In the genomic region with DNA sequence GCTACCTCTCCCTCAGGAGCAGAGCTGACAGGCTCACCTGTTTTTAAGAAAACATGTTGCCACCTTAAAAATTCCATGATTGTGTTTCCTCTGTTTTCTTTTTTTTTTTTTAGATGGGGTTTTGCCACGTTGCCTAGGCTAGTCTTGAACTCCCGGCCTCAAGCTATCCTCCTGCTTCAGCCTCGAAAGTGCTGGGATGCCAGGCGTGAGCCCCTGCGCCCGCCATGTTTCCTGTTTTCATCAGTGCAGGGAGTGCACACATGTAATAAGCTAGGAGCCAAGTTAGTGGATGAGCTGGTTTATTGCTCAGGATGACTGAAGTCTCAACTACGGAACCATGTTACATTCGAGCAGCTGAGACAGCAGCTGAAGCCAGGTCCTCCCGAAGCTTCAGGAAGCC, we compare ENCODE assay signal across 25 cellular contexts. TPM values are rescaled to one million over a fixed set of nuclear protein-coding genes. Genes with fewer than 3 reads are reported as not detected.
DNase-seq lines count a peak whose midpoint lies in the region; ATAC-seq and TF ChIP-seq lines count a peak whose summit lies in the region.
"Had no signal": no experiment of that assay in that cellular context is flagged by ENCODE, and none has a peak within 500 bp of the region (broad histone marks: within the 10 kb centered on the region; RNA-seq: fewer than 3 reads in every experiment).

No MANE protein-coding gene starts in this region.

- POLR2A ChIA-PET in CD8-positive, alpha-beta T cell (lab: Charles Lee) = interaction anchor here (1.1 to 1.2 kb wide), 2 partner anchors 14 to 201 kb away, joined by 3 to 6 read pairs; a partner anchor contains a TSS

- no peak for TF ChIP-seq POLR2A in sigmoid colon (IDR thresholded peaks at IDR 0.05)

- H4K91ac ChIP-seq in trophoblast cell (ENCODE audit: low read depth, low read length) = no peak overlapping the region

- H3K18ac ChIP-seq in trophoblast cell (ENCODE audit: low read length) = no peak overlapping the region

- H3K23ac ChIP-seq in trophoblast cell (ENCODE audit: low read length) = no peak overlapping the region

- no peak overlapping the region for H2BK12ac ChIP-seq in trophoblast cell (ENCODE audit: low read length)

- TF ChIP-seq EP300 in sigmoid colon (IDR thresholded peaks at IDR 0.05) = no peak

- peaks cover 13% of the 10 kb centered on the region for H3K27me3 Mint-ChIP-seq in glutamatergic neuron (ENCODE audit: unreplicated experiment)
- no peaks in the 10 kb centered on the region for H3K27me3 Mint-ChIP-seq in CD8-positive, alpha-beta T cell (ENCODE audit: low read depth)
- H3K27me3 Mint-ChIP-seq: activated T-cell treated with anti-CD3 and anti-CD28 coated beads, Interleukin-2, amount 50 U/mL, for 24 hours had no signal

- no peak overlapping the region for H4K12ac ChIP-seq in trophoblast cell (ENCODE audit: low read depth, low read length)

- 83 to 84% methylated on average over 9 of the region's 9 CpGs for WGBS in sigmoid colon, 2 donors
- no CpG with 5 or more reads among the region's 9 CpGs for WGBS in trophoblast cell (ENCODE audit: extremely low coverage, insufficient coverage, insufficient read length)

- intact Hi-C loops in Right ventricle myocardium superior (cut with DNase I) = loop anchor here (2.0 to 10.0 kb wide), 3 partner anchors 79 to 259 kb away; a partner anchor contains a TSS
- intact Hi-C loops in cardiac septum (cut with DNase I) = loop anchor here (1.0 to 5.0 kb wide), 2 partner anchors 82 to 186 kb away; no protein-coding TSS in a partner anchor
- intact Hi-C loops in sigmoid colon (cut with DNase I) = loop anchor here (1.0 to 10.0 kb wide), 3 partner anchors 52 to 259 kb away; no protein-coding TSS in a partner anchor
- intact Hi-C loops in CD8-positive, alpha-beta T cell (cut with DNase I, micrococcal nuclease) = loop anchor here in 1 of 2 experiments (1.0 kb wide), 2 partner anchors 186 to 201 kb away; no protein-coding TSS in a partner anchor

- H2BK5ac ChIP-seq in trophoblast cell (ENCODE audit: low read depth, low read length, poor library complexity) = no peak overlapping the region

- H3K9me3 ChIP-seq in sigmoid colon = no peaks in the 10 kb centered on the region
- H3K9me3 ChIP-seq in trophoblast cell (ENCODE audit: insufficient read depth, low read depth, low read length) = no peaks in the 10 kb centered on the region
- H3K9me3 ChIP-seq in CD8-positive, alpha-beta T cell (ENCODE audit: low read length) = no peaks in the 10 kb centered on the region
- H3K9me3 ChIP-seq: adrenal gland had no signal

- peaks cover 0 to 28% (median 22%) of the 10 kb centered on the region in 4 donors for H3K4me1 ChIP-seq in sigmoid colon
- H3K4me1 ChIP-seq in trophoblast cell (ENCODE audit: control insufficient read depth in 1 of 2, insufficient read depth in 2 of 2, low read length in 2 of 2) = no peaks in the 10 kb centered on the region
- H3K4me1 ChIP-seq in CD8-positive, alpha-beta T cell (ENCODE audit: insufficient read depth, low read length) = no peaks in the 10 kb centered on the region

- peak; percentile 10 for DNase-seq in Right ventricle myocardium superior
- no peak for DNase-seq in cardiac septum (ENCODE audit: low spot score)
- DNase-seq in glutamatergic neuron = no peak
- no peak for DNase-seq in sigmoid colon
- no peak for DNase-seq in trophoblast cell
- DNase-seq in amygdala (lab: John Stamatoyannopoulos, UW) = no peak
- no peak for DNase-seq in CD8-positive, alpha-beta T cell
- no peak for DNase-seq in mesenteric fat pad (ENCODE audit: low spot score)
- DNase-seq: activated CD8-positive, alpha-beta memory T cell treated with anti-CD3 and anti-CD28 coated beads for 24 hours; activated naive CD4-positive, alpha-beta T cell; activated T-cell treated with anti-CD3 and anti-CD28 coated beads, Interleukin-2, amount 50 U/mL, for 24 hours; adrenal gland; AML-193; DMS53; GF-D8; Karpas-422; mammary epithelial cell; MV-4-11; NCI-H1694 treated with DMSO at 0.1 percent for 48 hours; NCI-H774; occipital lobe; SHP77 had no signal

- no peak for ATAC-seq in Right ventricle myocardium superior (ENCODE audit: poor library complexity)
- no peak for ATAC-seq in CD8-positive, alpha-beta T cell
- ATAC-seq: esophagus mucosa had no signal

- H3K79me2 ChIP-seq in trophoblast cell (ENCODE audit: control insufficient read depth, insufficient read depth, low read length, poor library complexity) = no peaks in the 10 kb centered on the region

- no peak overlapping the region for H3K14ac ChIP-seq in trophoblast cell (ENCODE audit: low read length)

- H3K9me3 Mint-ChIP-seq in glutamatergic neuron (ENCODE audit: unreplicated experiment) = peaks cover 28% of the 10 kb centered on the region
- H3K9me3 Mint-ChIP-seq in CD8-positive, alpha-beta T cell = no peaks in the 10 kb centered on the region
- H3K9me3 Mint-ChIP-seq: activated T-cell treated with anti-CD3 and anti-CD28 coated beads, Interleukin-2, amount 50 U/mL, for 24 hours had no signal

- no peak overlapping the region for H3K4ac ChIP-seq in trophoblast cell (ENCODE audit: low read depth, low read length)

- no peaks in the 10 kb centered on the region for H3K79me1 ChIP-seq in trophoblast cell (ENCODE audit: low read length)

- H3K27me3 ChIP-seq in sigmoid colon = no peaks in the 10 kb centered on the region
- no peaks in the 10 kb centered on the region for H3K27me3 ChIP-seq in trophoblast cell (ENCODE audit: insufficient read depth, low read length)
- H3K27me3 ChIP-seq in CD8-positive, alpha-beta T cell (ENCODE audit: insufficient read depth, low read length) = no peaks in the 10 kb centered on the region
- H3K27me3 ChIP-seq: adrenal gland, cardiac muscle cell had no signal

- H3K36me3 Mint-ChIP-seq in glutamatergic neuron (ENCODE audit: unreplicated experiment) = no peaks in the 10 kb centered on the region
- H3K36me3 Mint-ChIP-seq in CD8-positive, alpha-beta T cell = peaks cover 26% of the 10 kb centered on the region

- H3K4me3 ChIP-seq in sigmoid colon (no peak overlapping the region), trophoblast cell (ENCODE audit: low read depth, low read length) (no peak overlapping the region)
- no peak overlapping the region for H3K4me3 ChIP-seq in CD8-positive, alpha-beta T cell (ENCODE audit: low read depth, low read length)
- H3K4me3 ChIP-seq: adrenal gland, cardiac muscle cell had no signal

- H3K27ac ChIP-seq in sigmoid colon = peak overlapping the region; percentile 67 to 78 (median 75)
- no peak overlapping the region for H3K27ac ChIP-seq in trophoblast cell (ENCODE audit: low read depth, low read length)
- H3K27ac ChIP-seq in CD8-positive, alpha-beta T cell (ENCODE audit: low read depth, low read length) = no peak overlapping the region
- H3K27ac ChIP-seq: 22Rv1, adrenal gland, cardiac muscle cell had no signal

- TF ChIP-seq CTCF in glutamatergic neuron (IDR thresholded peaks at IDR 0.05; ENCODE audit: partially characterized antibody, unreplicated experiment) (no peak), sigmoid colon (IDR thresholded peaks at IDR 0.05) (no peak)
- no peak for TF ChIP-seq CTCF in CD8-positive, alpha-beta T cell (IDR thresholded peaks at IDR 0.05)

- peak overlapping the region; percentile 20 for H3K4me3 Mint-ChIP-seq in glutamatergic neuron (ENCODE audit: unreplicated experiment)
- no peak overlapping the region for H3K4me3 Mint-ChIP-seq in CD8-positive, alpha-beta T cell
- H3K4me3 Mint-ChIP-seq: activated T-cell treated with anti-CD3 and anti-CD28 coated beads, Interleukin-2, amount 50 U/mL, for 24 hours had no signal

- peaks cover 40% of the 10 kb centered on the region for H3K4me1 Mint-ChIP-seq in glutamatergic neuron (ENCODE audit: low read depth, unreplicated experiment)
- H3K4me1 Mint-ChIP-seq in CD8-positive, alpha-beta T cell (ENCODE audit: low read depth) = peaks cover 5% of the 10 kb centered on the region

- no peak overlapping the region for H2AK5ac ChIP-seq in trophoblast cell (ENCODE audit: low read length)

- H2BK120ac ChIP-seq in trophoblast cell (ENCODE audit: insufficient read depth, low read length, poor library complexity) = no peak overlapping the region

- H3K9ac ChIP-seq in trophoblast cell (ENCODE audit: low read length) = no peak overlapping the region

- H3K36me3 ChIP-seq in sigmoid colon (peaks cover 17 to 43% (median 19%) of the 10 kb centered on the region in 4 donors), trophoblast cell (ENCODE audit: control insufficient read depth in 1 of 2, insufficient read depth in 2 of 2, low read length in 2 of 2) (peaks cover 39 to 49% of the 10 kb centered on the region in 2 experiments)
- peaks cover 6% of the 10 kb centered on the region for H3K36me3 ChIP-seq in CD8-positive, alpha-beta T cell (ENCODE audit: insufficient read depth, low read length)

- H4K8ac ChIP-seq in trophoblast cell (ENCODE audit: low read depth, low read length) = no peak overlapping the region

- no peak overlapping the region for H3K4me2 ChIP-seq in trophoblast cell (ENCODE audit: low read length)

- H3K27ac Mint-ChIP-seq in glutamatergic neuron (ENCODE audit: unreplicated experiment) = peak overlapping the region; percentile 97
- H3K27ac Mint-ChIP-seq in CD8-positive, alpha-beta T cell = no peak overlapping the region
- H3K27ac Mint-ChIP-seq: activated T-cell treated with anti-CD3 and anti-CD28 coated beads, Interleukin-2, amount 50 U/mL, for 24 hours had no signal

- CTCF ChIA-PET in CD8-positive, alpha-beta T cell (lab: Charles Lee) = interaction anchor here (0.7 to 5.9 kb wide), 10 partner anchors 13 to 261 kb away, joined by 3 to 40 read pairs (median 4); a partner anchor contains a TSS

- H2AFZ ChIP-seq in trophoblast cell (ENCODE audit: insufficient read depth, low read length, poor library complexity) = no peak overlapping the region

RNA-seq across cellular contexts. Expression of a gene that starts 13.6 kb away (rescaled TPM):
- 21.0 TPM for total RNA-seq in Right ventricle myocardium superior
- 15.9 TPM for total RNA-seq in cardiac septum
- 11.8 TPM for total RNA-seq in glutamatergic neuron (ENCODE audit: unreplicated experiment)
- 10 to 100 TPM; 11.0 to 22.4 (median 18.0) TPM for total RNA-seq in sigmoid colon
- 10 to 100 TPM; 10.4 to 17.4 (median 11.4) TPM for polyA plus RNA-seq in sigmoid colon
- polyA plus RNA-seq in trophoblast cell (2013) = 9.8 and 11.1 TPM in 2 replicates
- total RNA-seq in CD8-positive, alpha-beta T cell = 10 to 100 TPM; 47.4 to 49.7 TPM
- 12.7 TPM for total RNA-seq in mesenteric fat pad

RNA-seq across cellular contexts. Expression of a gene that starts 13.6 kb away (rescaled TPM):
- total RNA-seq in Right ventricle myocardium superior = 25.1 TPM
- 33.8 TPM for total RNA-seq in cardiac septum
- total RNA-seq in glutamatergic neuron (ENCODE audit: unreplicated experiment) = 80.1 TPM
- 10 to 100 TPM; 28.8 to 42.7 (median 35.7) TPM for total RNA-seq in sigmoid colon
- polyA plus RNA-seq in sigmoid colon = 10 to 100 TPM; 56.1 to 85.5 (median 79.3) TPM
- polyA plus RNA-seq in trophoblast cell (2013) = 35.3 and 36.5 TPM in 2 replicates
- total RNA-seq in CD8-positive, alpha-beta T cell = 10 to 100 TPM; 80.7 to 86.2 TPM
- 43.5 TPM for total RNA-seq in mesenteric fat pad

RNA-seq across cellular contexts. Expression of a gene that starts 43.7 kb away (rescaled TPM):
- total RNA-seq in Right ventricle myocardium superior = 12.2 TPM
- total RNA-seq in cardiac septum = 10.9 TPM
- 19.9 TPM for total RNA-seq in glutamatergic neuron (ENCODE audit: unreplicated experiment)
- 10 to 100 TPM; 11.4 to 19.4 (median 15.7) TPM for total RNA-seq in sigmoid colon
- 10 to 100 TPM in 1 of 3 donors, 1 to 10 TPM in 2; 3.0 to 14.8 (median 4.9) TPM for polyA plus RNA-seq in sigmoid colon
- 16.2 and 17.2 TPM in 2 replicates for polyA plus RNA-seq in trophoblast cell (2013)
- total RNA-seq in CD8-positive, alpha-beta T cell = 10 to 100 TPM; 19.1 to 19.2 TPM
- total RNA-seq in mesenteric fat pad = 19.2 TPM

Comparison
In these comparisons a context has a peak if more than half of its experiments do, and no peak if none do; other contexts are left out.
1. H3K27ac ChIP-seq: peak in sigmoid colon (4 of 4); none in trophoblast cell (single experiment) and CD8-positive, alpha-beta T cell (single experiment).